12 cellular contexts compared by ENCODE assay signal in the genomic region with DNA sequence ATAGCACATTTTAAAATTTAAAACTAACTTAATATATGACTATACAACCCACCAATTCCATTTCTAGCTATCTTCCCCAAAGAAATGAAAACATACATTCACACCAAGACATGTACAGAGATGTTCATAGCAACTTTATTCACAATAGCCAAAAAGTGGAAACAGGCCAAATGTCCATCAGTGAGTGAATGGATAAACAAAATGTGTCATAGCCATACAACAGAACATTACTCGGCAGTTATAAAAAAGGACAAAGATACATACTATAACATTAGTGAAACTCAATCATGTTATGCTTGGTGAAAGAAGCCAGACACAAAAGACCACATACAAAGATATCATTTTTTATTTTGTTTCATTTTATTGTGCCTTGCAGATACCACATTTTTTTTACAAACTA.
DNase-seq lines count a peak whose midpoint lies in the region; ATAC-seq lines count a peak whose summit lies in the region.
"Had no signal": no experiment of that assay in that cellular context is flagged by ENCODE, and none has a peak within 500 bp of the region (broad histone marks: within the 10 kb centered on the region; RNA-seq: fewer than 3 reads in every experiment).

No MANE protein-coding gene starts in this region.

- ATAC-seq in left cardiac atrium, result no peak
- ATAC-seq: GM12878 had no signal

- intact Hi-C loops in left cardiac atrium (cut with DNase I), result no loop called here

- DNase-seq in M059J (ENCODE audit: low read depth) (peak; percentile 50), dermis blood vessel endothelial cell (peak; percentile 74), iris pigment epithelial cell (ENCODE audit: low read depth) (peak; percentile 50), renal cortical epithelial cell (ENCODE audit: low read depth) (peak; percentile 2), SW 1271 (lab: John Stamatoyannopoulos, UW) (no peak), left cardiac atrium (no peak)
- DNase-seq in activated CD4-positive, CD25-positive, alpha-beta regulatory T cell (lab: John Stamatoyannopoulos, UW), result no peak
- DNase-seq: C1 segment of cervical spinal cord; CD4-positive, alpha-beta memory T cell; HCEC 1CT; HFFc6 had no signal

Comparison
In these comparisons a context has a peak if more than half of its experiments do, and no peak if none do; other contexts are left out.
1. DNase-seq: peak in M059J (single experiment), dermis blood vessel endothelial cell (single experiment), iris pigment epithelial cell (single experiment) and renal cortical epithelial cell (single experiment); none in activated CD4-positive, CD25-positive, alpha-beta regulatory T cell (0 of 4), SW 1271 (0 of 2) and left cardiac atrium (single experiment).